ENCODE assay signal across 1 cellular context in genomic region chr17:36641877-36642845, GRCh38.
TF ChIP-seq lines count a peak whose summit lies in the region.

No MANE protein-coding gene starts in this region.

TF ChIP-seq in H1, 55 proteins besides CTCF, POLR2A, EP300 and RAD21:
- TF ChIP-seq CHD7 (IDR thresholded peaks at IDR 0.05; ENCODE audit: insufficient replicate concordance, low read length) (no peak), EZH2 (IDR thresholded peaks at IDR 0.05; ENCODE audit: low read depth, low read length, severe bottlenecking) (peak; percentile 53), RNF2 (IDR thresholded peaks at IDR 0.05; ENCODE audit: borderline replicate concordance, low read depth, low read length, missing control alignments, poor library complexity, severe bottlenecking) (peak; percentile 49), ASH2L (IDR thresholded peaks at IDR 0.05; ENCODE audit: low read length) (no peak), SUZ12 (IDR thresholded peaks at IDR 0.05; ENCODE audit: low read length) (peak; percentile 75), KDM4A (IDR thresholded peaks at IDR 0.05; ENCODE audit: low read depth, low read length, severe bottlenecking) (peak; percentile 62), FOSL1 (IDR thresholded peaks at IDR 0.05; ENCODE audit: insufficient read depth, low read depth, low read length) (no peak), NRF1 (IDR thresholded peaks at IDR 0.05; ENCODE audit: low read depth, low read length) (no peak), EGR1 (IDR thresholded peaks at IDR 0.05; ENCODE audit: borderline replicate concordance, low read depth, low read length) (no peak), KDM1A (IDR thresholded peaks at IDR 0.05; ENCODE audit: borderline replicate concordance, low read length) (no peak), HDAC2 (IDR thresholded peaks at IDR 0.05; ENCODE audit: borderline replicate concordance in 1 of 2, low read depth in 2 of 2, low read length in 2 of 2) (no peak), NANOG (IDR thresholded peaks at IDR 0.05; ENCODE audit: insufficient read depth, low read depth, low read length, poor library complexity, severe bottlenecking) (no peak), POU5F1 (IDR thresholded peaks at IDR 0.05; ENCODE audit: low read depth, low read length) (no peak), TCF12 (IDR thresholded peaks at IDR 0.05; ENCODE audit: low read depth, low read length) (no peak), SIN3A (conservative IDR thresholded peaks at IDR 0.05 in 1 of 2, IDR thresholded peaks at IDR 0.05 in 1 of 2; ENCODE audit: low read depth in 1 of 2, low read length in 2 of 2) (no peak), BRCA1 (IDR thresholded peaks at IDR 0.05; ENCODE audit: low read depth, low read length) (no peak), SP1 (IDR thresholded peaks at IDR 0.05; ENCODE audit: low read depth, low read length) (no peak)
